Comparison of ENCODE assay signal across 8 cellular contexts in genomic region chr20:32277361-32278198, GRCh38. TPM values are rescaled to one million over a fixed set of nuclear protein-coding genes. Genes with fewer than 3 reads are reported as not detected.
A peak's percentile ranks its signal among the peaks of the same experiment; 100 is the strongest.
DNase-seq lines count a peak whose midpoint lies in the region; ATAC-seq and TF ChIP-seq lines count a peak whose summit lies in the region.

KIF3B (plus strand) TSS chr20:32277651; CDS start chr20:32309778, 32,127 bp downstream.

- H2AFZ ChIP-seq in Loucy (ENCODE audit: low read length) = peak within 1 kb of the TSS; percentile 99

- H3K4me1 Mint-ChIP-seq in natural killer cell = peaks cover 19 to 21% of the 10 kb centered on the region in 2 donors
- H3K4me1 Mint-ChIP-seq in stimulated activated naive B cell treated with anti-CD40 and anti-IgM and Interleukin-4, amounts not matched to agents 10 μg/mL and 1 μg/mL and 100 μg/mL, for 72 hours = peaks cover 32 to 42% of the 10 kb centered on the region in 2 donors

- H3K79me2 ChIP-seq in Loucy (ENCODE audit: insufficient read depth, low read length) = 0 out of 2 replicates have a peak, but pooled peaks cover 10% of the 10 kb centered on the region

- no peaks in the 10 kb centered on the region for H3K36me3 Mint-ChIP-seq in natural killer cell
- peaks cover 8 to 16% of the 10 kb centered on the region in 2 donors for H3K36me3 Mint-ChIP-seq in stimulated activated naive B cell treated with anti-CD40 and anti-IgM and Interleukin-4, amounts not matched to agents 10 μg/mL and 1 μg/mL and 100 μg/mL, for 72 hours

- peak within 1 kb of the TSS; percentile 87 for H3K4me3 Mint-ChIP-seq in natural killer cell
- H3K4me3 Mint-ChIP-seq in stimulated activated naive B cell treated with anti-CD40 and anti-IgM and Interleukin-4, amounts not matched to agents 10 μg/mL and 1 μg/mL and 100 μg/mL, for 72 hours = peak within 1 kb of the TSS; percentile 90

- H3F3A ChIP-seq in Loucy (ENCODE audit: low read depth) = no peaks in the 10 kb centered on the region

- ATAC-seq in natural killer cell = peak; percentile 90 to 97 (median 91)
- peak; percentile 80 to 87 for ATAC-seq in stimulated activated naive B cell treated with anti-CD40 and anti-IgM and Interleukin-4, amounts not matched to agents 10 μg/mL and 1 μg/mL and 100 μg/mL, for 72 hours (replicated peaks)

- peak within 1 kb of the TSS; percentile 74 for H3K9ac ChIP-seq in Loucy (ENCODE audit: low read depth, low read length, poor library complexity, severe bottlenecking)

- H4K20me1 ChIP-seq in Loucy (ENCODE audit: insufficient read depth, low read length, poor library complexity, severe bottlenecking) = no peaks in the 10 kb centered on the region

- DNase-seq in DMS79 treated with DMSO at 0.1 percent for 48 hours (lab: John Stamatoyannopoulos, UW) (peak; percentile 96), GOT3 (lab: John Stamatoyannopoulos, UW) (peak; percentile 72), SHP77 (lab: John Stamatoyannopoulos, UW) (peak; percentile 87 to 88), fibroblast of pulmonary artery (ENCODE audit: low read depth) (peak; percentile 91), natural killer cell (peak; percentile 75)
- peak; percentile 78 for DNase-seq in activated T-helper 9 cell treated with anti-CD3 and anti-CD28 coated beads, Interleukin-2, amount 50 U/mL, for 16 hours (ENCODE audit: low read depth)
- DNase-seq in stimulated activated naive B cell treated with anti-CD40 and anti-IgM and Interleukin-4, amounts not matched to agents 10 μg/mL and 1 μg/mL and 100 μg/mL, for 72 hours = peak; percentile 85

- intact Hi-C loops in natural killer cell (cut with micrococcal nuclease) = loop anchor here (10.0 kb wide), 1 partner anchor 207 kb away; no protein-coding TSS in a partner anchor

- H3K4me3 ChIP-seq in Loucy (ENCODE audit: low read length, poor library complexity, severe bottlenecking) (peak within 1 kb of the TSS; percentile 93), fibroblast of pulmonary artery (replicated peaks; ENCODE audit: low read depth, low read length) (peak within 1 kb of the TSS; percentile 92)

- H3K27me3 ChIP-seq in Loucy (ENCODE audit: insufficient read depth, low read length, poor library complexity, severe bottlenecking) = no peaks in the 10 kb centered on the region

- no peaks in the 10 kb centered on the region; the same call in 1 of the 2 replicates for H3K9me3 ChIP-seq in Loucy (ENCODE audit: insufficient read depth, low read depth, low read length)

- H3K9me3 Mint-ChIP-seq in natural killer cell = no peaks in the 10 kb centered on the region
- H3K9me3 Mint-ChIP-seq in stimulated activated naive B cell treated with anti-CD40 and anti-IgM and Interleukin-4, amounts not matched to agents 10 μg/mL and 1 μg/mL and 100 μg/mL, for 72 hours = no peaks in the 10 kb centered on the region

- H3K36me3 ChIP-seq in Loucy (ENCODE audit: insufficient read depth, low read length) = no peaks in the 10 kb centered on the region

- H3K4me2 ChIP-seq in Loucy (ENCODE audit: low read depth, low read length, poor library complexity, severe bottlenecking) = peak within 1 kb of the TSS; percentile 98

- H3K27me3 Mint-ChIP-seq in natural killer cell (ENCODE audit: low read depth in 2 of 2) = peaks cover 0 to 6% of the 10 kb centered on the region in 2 donors
- no peaks in the 10 kb centered on the region for H3K27me3 Mint-ChIP-seq in stimulated activated naive B cell treated with anti-CD40 and anti-IgM and Interleukin-4, amounts not matched to agents 10 μg/mL and 1 μg/mL and 100 μg/mL, for 72 hours

- no peak for TF ChIP-seq CTCF in Loucy (conservative IDR thresholded peaks at IDR 0.05; ENCODE audit: low read length)
- TF ChIP-seq CTCF in fibroblast of pulmonary artery (IDR thresholded peaks at IDR 0.05; ENCODE audit: low read length, missing control alignments) = no peak
- no peak for TF ChIP-seq CTCF in natural killer cell (IDR thresholded peaks at IDR 0.05)

- H3K4me1 ChIP-seq in Loucy (ENCODE audit: insufficient read depth, low read length, poor library complexity, severe bottlenecking) = peaks cover 17% of the 10 kb centered on the region

- no peaks in the 10 kb centered on the region for H3K9me2 ChIP-seq in Loucy (replicated peaks; ENCODE audit: low read depth, low read length)

- peak within 1 kb of the TSS; percentile 82 to 88 for H3K27ac Mint-ChIP-seq in natural killer cell
- peak within 1 kb of the TSS; percentile 95 for H3K27ac Mint-ChIP-seq in stimulated activated naive B cell treated with anti-CD40 and anti-IgM and Interleukin-4, amounts not matched to agents 10 μg/mL and 1 μg/mL and 100 μg/mL, for 72 hours

RNA-seq across cellular contexts. Expression of gene KIF3B, which starts in this region (rescaled TPM):
- total RNA-seq in natural killer cell = 10 to 100 TPM; 10.2 to 14.3 (median 13.2) TPM

Comparison
In these comparisons a context has a peak if more than half of its experiments do, and no peak if none do; other contexts are left out.
1. Peak in every context shown above with its lines: DNase-seq, ATAC-seq and H3K4me3 ChIP-seq.